In the genomic region with DNA sequence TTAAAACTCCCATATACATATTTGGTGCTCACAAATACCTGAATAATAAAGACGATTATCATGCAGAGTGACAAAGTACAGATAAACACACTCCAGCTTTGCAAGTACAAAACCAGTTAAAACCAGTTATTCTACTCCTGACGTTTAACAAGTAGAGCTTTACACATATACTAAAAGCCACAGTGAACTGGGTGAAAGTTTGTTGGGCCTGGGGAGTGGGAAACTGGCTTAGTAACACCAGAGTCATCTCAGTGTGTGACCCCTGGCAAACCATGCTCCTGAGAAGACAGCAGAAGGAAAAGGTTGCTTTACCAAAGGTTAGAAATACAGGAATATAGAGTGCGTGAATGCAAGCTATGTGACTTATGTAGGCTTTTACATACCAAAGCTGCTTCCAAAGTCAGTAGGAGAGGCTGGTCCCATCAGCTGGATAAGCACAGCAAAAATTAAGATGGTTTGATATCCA, we compare ENCODE assay signal across 1 cellular context.
TF ChIP-seq lines count a peak whose summit lies in the region.

No MANE protein-coding gene starts in this region.

TF ChIP-seq in H1, 55 proteins besides CTCF, POLR2A, EP300 and RAD21:
- no peak for TF ChIP-seq SIRT6 (IDR thresholded peaks at IDR 0.05; ENCODE audit: low read length)
- TF ChIP-seq TAF1 (IDR thresholded peaks at IDR 0.05; ENCODE audit: low read depth, low read length), result peak; percentile 39; the same call in 1 of the 2 replicates
- TF ChIP-seq RBBP5 (IDR thresholded peaks at IDR 0.05; ENCODE audit: borderline replicate concordance, low read depth, low read length), result peak; percentile 74; the same call in 1 of the 2 replicates
- no peak for TF ChIP-seq EZH2 (IDR thresholded peaks at IDR 0.05; ENCODE audit: low read depth, low read length, severe bottlenecking)
- peak; percentile 47; the same call in 1 of the 2 replicates for TF ChIP-seq SP1 (IDR thresholded peaks at IDR 0.05; ENCODE audit: low read depth, low read length)
- TF ChIP-seq PHF8 (conservative IDR thresholded peaks at IDR 0.05; ENCODE audit: low read depth, low read length), result no peak
- TF ChIP-seq POU5F1 (IDR thresholded peaks at IDR 0.05; ENCODE audit: low read depth, low read length), result peak; percentile 66
- TF ChIP-seq SP4 (IDR thresholded peaks at IDR 0.05; ENCODE audit: low read length), result no peak
- no peak for TF ChIP-seq RFX5 (IDR thresholded peaks at IDR 0.05; ENCODE audit: borderline replicate concordance, low read depth, low read length)
- TF ChIP-seq ASH2L (IDR thresholded peaks at IDR 0.05; ENCODE audit: low read length), result peak; percentile 86
- no peak for TF ChIP-seq TCF12 (IDR thresholded peaks at IDR 0.05; ENCODE audit: low read depth, low read length)
- TF ChIP-seq BACH1 (IDR thresholded peaks at IDR 0.05; ENCODE audit: low read length), result no peak
- TF ChIP-seq TEAD4 (IDR thresholded peaks at IDR 0.05; ENCODE audit: low read depth, low read length), result 0 out of 2 replicates have a peak, but pooled peaks have one; percentile 31
- no peak for TF ChIP-seq GABPA (IDR thresholded peaks at IDR 0.05; ENCODE audit: borderline replicate concordance, insufficient read depth, low read length)
- TF ChIP-seq CREB1 (IDR thresholded peaks at IDR 0.05), result no peak
- TF ChIP-seq, protein P1, sequence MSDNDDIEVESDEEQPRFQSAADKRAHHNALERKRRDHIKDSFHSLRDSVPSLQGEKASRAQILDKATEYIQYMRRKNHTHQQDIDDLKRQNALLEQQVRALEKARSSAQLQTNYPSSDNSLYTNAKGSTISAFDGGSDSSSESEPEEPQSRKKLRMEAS (IDR thresholded peaks at IDR 0.05), result no peak
TF ChIP-seq in H1: peak in this region for 6.
